In the genomic region with DNA sequence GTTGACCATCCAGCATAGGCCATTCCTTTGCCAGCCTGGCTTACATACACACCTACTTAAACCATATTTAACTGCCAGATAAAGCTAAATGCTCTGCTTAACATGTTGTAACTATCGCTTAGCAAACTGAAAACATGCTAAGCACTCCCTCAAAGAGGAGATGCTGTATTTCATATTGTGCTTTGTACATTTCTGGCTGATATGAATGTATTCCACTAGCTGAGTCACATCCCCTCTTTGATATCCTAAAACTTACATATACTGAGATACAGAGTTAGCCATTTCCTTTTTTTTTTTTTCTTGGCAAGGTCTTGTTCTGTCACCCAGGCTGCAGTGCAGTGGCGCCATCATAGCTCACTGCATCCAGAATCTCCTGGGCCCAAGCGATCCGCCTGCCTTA, we compare ENCODE assay signal across 1 cellular context.
TF ChIP-seq lines count a peak whose summit lies in the region.

No MANE protein-coding gene starts in this region.

TF ChIP-seq in SK-N-SH, 30 proteins besides CTCF, POLR2A, EP300 and RAD21:
- TF ChIP-seq RXRA (IDR thresholded peaks at IDR 0.05; ENCODE audit: borderline replicate concordance, low read depth) = no peak
- peak; percentile 41; the same call in 1 of the 2 replicates for TF ChIP-seq NFIC (IDR thresholded peaks at IDR 0.05; ENCODE audit: borderline replicate concordance)
